In the genomic region with DNA sequence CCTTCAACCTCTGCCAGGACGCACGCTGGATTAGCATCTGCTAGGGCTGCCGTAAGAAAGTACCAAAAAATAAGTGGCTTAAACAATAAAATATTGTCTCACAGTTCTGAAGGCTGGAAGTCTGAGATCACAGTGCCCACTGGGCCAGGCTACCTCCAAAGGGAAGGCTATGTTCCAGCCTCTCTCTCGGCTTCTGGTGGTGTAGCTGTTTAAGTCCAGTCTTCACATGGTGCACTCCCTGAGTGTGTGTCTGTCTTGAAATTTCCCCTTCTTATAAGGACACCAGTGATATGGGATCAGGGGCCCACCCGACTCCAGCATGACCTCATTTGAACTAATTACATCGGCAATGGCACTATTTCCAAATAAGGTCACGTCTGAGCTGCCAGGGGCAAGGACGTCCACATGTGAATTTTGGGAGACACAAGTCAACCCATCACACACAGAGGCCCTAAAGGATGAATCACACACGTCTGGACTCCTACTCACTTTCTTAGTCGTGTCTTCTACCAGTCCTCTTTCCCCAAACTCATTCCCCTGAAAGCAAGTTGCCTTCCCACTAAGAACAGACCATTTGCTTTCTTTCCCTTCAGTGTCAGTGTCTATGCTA, we compare ENCODE assay signal across 7 cellular contexts.
DNase-seq lines count a peak whose midpoint lies in the region; FAIRE-seq and TF ChIP-seq lines count a peak whose summit lies in the region.
"Not testable (repeated sequence)": the region's sequence is repeated elsewhere in the genome, so short reads cannot be mapped to it uniquely, and the experiment has no call there.

No MANE protein-coding gene starts in this region.

- peaks cover 22% of the 10 kb centered on the region for H3K4me1 ChIP-seq in OCI-LY7 (ENCODE audit: insufficient read depth, low read length, poor library complexity, severe bottlenecking)
- peaks cover 11% of the 10 kb centered on the region for H3K4me1 ChIP-seq in skeletal muscle satellite cell (ENCODE audit: control insufficient read depth, insufficient read depth, low read length)

- not testable (repeated sequence) for H3K9me3 ChIP-seq in OCI-LY7 (ENCODE audit: low read length); skeletal muscle satellite cell (replicated peaks; ENCODE audit: low read length)

- peak overlapping the region; percentile 70 for H3K4me3 Mint-ChIP-seq in activated CD4-positive, alpha-beta memory T cell treated with anti-CD3 and anti-CD28 coated beads for 36 hours
- peak overlapping the region; percentile 51 for H3K4me3 Mint-ChIP-seq in activated naive CD4-positive, alpha-beta T cell treated with anti-CD3 and anti-CD28 coated beads, Interleukin-2, amount 50 U/mL, for 24 hours
- peak overlapping the region; percentile 10 for H3K4me3 Mint-ChIP-seq in dendritic cell treated with granulocyte-macrophage colony-stimulating factor and Interleukin-4, amounts not matched to agents 40 ng/mL and 50 ng/mL, for 4 days

- H3K36me3 ChIP-seq in OCI-LY7 (ENCODE audit: insufficient read depth, low read length); skeletal muscle satellite cell (ENCODE audit: insufficient read depth, low read length): not testable (repeated sequence)

- intact Hi-C loops in OCI-LY7 (cut with micrococcal nuclease; ENCODE audit: unreplicated experiment); dendritic cell treated with granulocyte-macrophage colony-stimulating factor and Interleukin-4, amounts not matched to agents 40 ng/mL and 50 ng/mL, for 4 days (cut with micrococcal nuclease): not testable (repeated sequence)
- intact Hi-C loops in activated CD4-positive, alpha-beta memory T cell treated with anti-CD3 and anti-CD28 coated beads for 36 hours (cut with micrococcal nuclease): loop anchor here (10.0 kb wide), 1 partner anchor 225 kb away; no protein-coding TSS in a partner anchor

- H3K4me3 ChIP-seq in OCI-LY7 (ENCODE audit: low read depth, low read length, poor library complexity, severe bottlenecking); skeletal muscle satellite cell (ENCODE audit: low read length): not testable (repeated sequence)

- H3K4me1 Mint-ChIP-seq in activated CD4-positive, alpha-beta memory T cell treated with anti-CD3 and anti-CD28 coated beads for 36 hours (ENCODE audit: low read depth): peaks cover 34% of the 10 kb centered on the region
- peaks cover 11% of the 10 kb centered on the region for H3K4me1 Mint-ChIP-seq in activated naive CD4-positive, alpha-beta T cell treated with anti-CD3 and anti-CD28 coated beads, Interleukin-2, amount 50 U/mL, for 24 hours
- peaks cover 29% of the 10 kb centered on the region for H3K4me1 Mint-ChIP-seq in dendritic cell treated with granulocyte-macrophage colony-stimulating factor and Interleukin-4, amounts not matched to agents 40 ng/mL and 50 ng/mL, for 4 days (ENCODE audit: low read depth)

- H3K9ac ChIP-seq in skeletal muscle satellite cell (ENCODE audit: low read depth, low read length): peak overlapping the region; percentile 38

- not testable (repeated sequence) for H3K9me2 ChIP-seq in OCI-LY7 (ENCODE audit: insufficient read depth, low read length)

- peak overlapping the region; percentile 93 for H3K27ac Mint-ChIP-seq in activated CD4-positive, alpha-beta memory T cell treated with anti-CD3 and anti-CD28 coated beads for 36 hours
- peak overlapping the region; percentile 79 for H3K27ac Mint-ChIP-seq in activated naive CD4-positive, alpha-beta T cell treated with anti-CD3 and anti-CD28 coated beads, Interleukin-2, amount 50 U/mL, for 24 hours
- H3K27ac Mint-ChIP-seq in dendritic cell treated with granulocyte-macrophage colony-stimulating factor and Interleukin-4, amounts not matched to agents 40 ng/mL and 50 ng/mL, for 4 days: peak overlapping the region; percentile 90

- peak overlapping the region; percentile 29; the same call in 1 of the 2 replicates for H3K4me2 ChIP-seq in OCI-LY7 (ENCODE audit: low read length)
- H3K4me2 ChIP-seq in skeletal muscle satellite cell (ENCODE audit: low read length): not testable (repeated sequence)

- not testable (repeated sequence) for H3K27me3 Mint-ChIP-seq in activated CD4-positive, alpha-beta memory T cell treated with anti-CD3 and anti-CD28 coated beads for 36 hours; activated naive CD4-positive, alpha-beta T cell treated with anti-CD3 and anti-CD28 coated beads, Interleukin-2, amount 50 U/mL, for 24 hours; dendritic cell treated with granulocyte-macrophage colony-stimulating factor and Interleukin-4, amounts not matched to agents 40 ng/mL and 50 ng/mL, for 4 days

- TF ChIP-seq CTCF in OCI-LY7 (conservative IDR thresholded peaks at IDR 0.05; ENCODE audit: low read length): not testable (repeated sequence)

- H3K27ac ChIP-seq in OCI-LY7 (ENCODE audit: low read depth, low read length, poor library complexity, severe bottlenecking): not testable (repeated sequence)

- CTCF ChIA-PET in OCI-LY7 (lab: Charles Lee; ENCODE audit: unreplicated experiment); activated CD4-positive, alpha-beta memory T cell treated with anti-CD3 and anti-CD28 coated beads for 36 hours (lab: Charles Lee): not testable (repeated sequence)

- H2AFZ ChIP-seq in OCI-LY7 (ENCODE audit: low read length): peak overlapping the region; percentile 64; the same call in 1 of the 2 replicates

- DNase-seq in GM19239 (ENCODE audit: insufficient read length, low spot score); OCI-LY7 (ENCODE audit: low spot score): not testable (repeated sequence)
- peak; percentile 67 for DNase-seq in activated CD4-positive, alpha-beta memory T cell treated with anti-CD3 and anti-CD28 coated beads for 36 hours
- peak; percentile 46 for DNase-seq in iris pigment epithelial cell (ENCODE audit: low read depth)

- H3K36me3 Mint-ChIP-seq in activated CD4-positive, alpha-beta memory T cell treated with anti-CD3 and anti-CD28 coated beads for 36 hours; activated naive CD4-positive, alpha-beta T cell treated with anti-CD3 and anti-CD28 coated beads, Interleukin-2, amount 50 U/mL, for 24 hours; dendritic cell treated with granulocyte-macrophage colony-stimulating factor and Interleukin-4, amounts not matched to agents 40 ng/mL and 50 ng/mL, for 4 days (ENCODE audit: low read depth): not testable (repeated sequence)

- peak; percentile 44 for FAIRE-seq in GM19239 (lab: Jason Lieb, UNC)

- POLR2A ChIA-PET in OCI-LY7 (lab: Charles Lee); activated CD4-positive, alpha-beta memory T cell treated with anti-CD3 and anti-CD28 coated beads for 36 hours (lab: Charles Lee): not testable (repeated sequence)

- not testable (repeated sequence) for H3K27me3 ChIP-seq in skeletal muscle satellite cell (ENCODE audit: control insufficient read depth, insufficient read depth, low read length)

- not testable (repeated sequence) for H3K9me3 Mint-ChIP-seq in activated CD4-positive, alpha-beta memory T cell treated with anti-CD3 and anti-CD28 coated beads for 36 hours; activated naive CD4-positive, alpha-beta T cell treated with anti-CD3 and anti-CD28 coated beads, Interleukin-2, amount 50 U/mL, for 24 hours; dendritic cell treated with granulocyte-macrophage colony-stimulating factor and Interleukin-4, amounts not matched to agents 40 ng/mL and 50 ng/mL, for 4 days

- H3K79me2 ChIP-seq in OCI-LY7 (ENCODE audit: insufficient read depth, low read depth, low read length): not testable (repeated sequence)

- BruUV-seq in OCI-LY7 (replicated peaks; lab: Mats Ljungman, UMichigan): not testable (repeated sequence)

- H4K20me1 ChIP-seq in OCI-LY7 (ENCODE audit: insufficient read depth, low read length): not testable (repeated sequence)

Comparison
In these comparisons a context has a peak if more than half of its experiments do, and no peak if none do; other contexts are left out.
1. H3K4me3 Mint-ChIP-seq: peak in every context shown above with its lines; median percentile 70 in activated CD4-positive, alpha-beta memory T cell treated with anti-CD3 and anti-CD28 coated beads for 36 hours; 51 in activated naive CD4-positive, alpha-beta T cell treated with anti-CD3 and anti-CD28 coated beads, Interleukin-2, amount 50 U/mL, for 24 hours; 10 in dendritic cell treated with granulocyte-macrophage colony-stimulating factor and Interleukin-4, amounts not matched to agents 40 ng/mL and 50 ng/mL, for 4 days.